ENCODE assay signal across 10 cellular contexts in genomic region chr12:666766-667308, GRCh38. TPM values are rescaled to one million over a fixed set of nuclear protein-coding genes. Genes with fewer than 3 reads are reported as not detected.
DNase-seq lines count a peak whose midpoint lies in the region; ATAC-seq and TF ChIP-seq lines count a peak whose summit lies in the region.
"Had no signal": no experiment of that assay in that cellular context is flagged by ENCODE, and none has a peak within 500 bp of the region (broad histone marks: within the 10 kb centered on the region; RNA-seq: fewer than 3 reads in every experiment).

No MANE protein-coding gene starts in this region.

- H3K23ac ChIP-seq in IMR-90 (ENCODE audit: low read depth, low read length), result no peak overlapping the region

- H3K9me3 ChIP-seq in IMR-90 (ENCODE audit: control insufficient read depth, insufficient read depth, low read length), result no peaks in the 10 kb centered on the region

- in situ Hi-C loops in IMR-90 (cut with MboI; ENCODE audit: low sequenced_read_pairs), result no loop called here

- no peaks in the 10 kb centered on the region for H3K79me1 ChIP-seq in IMR-90 (ENCODE audit: low read depth in 1 of 2, low read length in 2 of 2)

- peak overlapping the region; percentile 9 for H3K4me3 Mint-ChIP-seq in activated T-helper 2 cell treated with anti-CD3 and anti-CD28 coated beads, Interferon-gamma antibody, Interleukin-2, Interleukin-4, amounts not matched to agents 10 μg/mL and 5 μg/mL and 100 μg/mL, durations not matched to agents 14 hours and 24 hours and 36 hours (ENCODE audit: low read depth)
- peak overlapping the region; percentile 74 for H3K4me3 Mint-ChIP-seq in natural killer cell treated with Interleukin-12 subunit alpha and Interleukin-12 subunit beta and Interleukin-15 and Interleukin-18, amount 100 ng/mL, for 72 hours

- no peak for TF ChIP-seq RAD21 in IMR-90 (IDR thresholded peaks at IDR 0.05; ENCODE audit: low read length)

- no peaks in the 10 kb centered on the region for H3K36me3 ChIP-seq in IMR-90 (ENCODE audit: control insufficient read depth, insufficient read depth, low read length)

- peaks cover 5% of the 10 kb centered on the region for H3K27me3 Mint-ChIP-seq in activated T-helper 2 cell treated with anti-CD3 and anti-CD28 coated beads, Interferon-gamma antibody, Interleukin-2, Interleukin-4, amounts not matched to agents 10 μg/mL and 5 μg/mL and 100 μg/mL, durations not matched to agents 14 hours and 24 hours and 36 hours (ENCODE audit: low read depth)
- H3K27me3 Mint-ChIP-seq in natural killer cell treated with Interleukin-12 subunit alpha and Interleukin-12 subunit beta and Interleukin-15 and Interleukin-18, amount 100 ng/mL, for 72 hours, result peaks cover 2 to 7% of the 10 kb centered on the region in 2 donors

- H2AK9ac ChIP-seq in IMR-90 (replicated peaks; ENCODE audit: low read depth, low read length, poor library complexity), result no peak overlapping the region

- no peak overlapping the region for H2BK120ac ChIP-seq in IMR-90 (ENCODE audit: low read depth, low read length)

- H3K56ac ChIP-seq in IMR-90 (ENCODE audit: extremely low read depth, insufficient read depth, low read length), result no peak overlapping the region

- H3K36me3 Mint-ChIP-seq in activated T-helper 2 cell treated with anti-CD3 and anti-CD28 coated beads, Interferon-gamma antibody, Interleukin-2, Interleukin-4, amounts not matched to agents 10 μg/mL and 5 μg/mL and 100 μg/mL, durations not matched to agents 14 hours and 24 hours and 36 hours (ENCODE audit: low read depth), result no peaks in the 10 kb centered on the region
- no peaks in the 10 kb centered on the region for H3K36me3 Mint-ChIP-seq in natural killer cell treated with Interleukin-12 subunit alpha and Interleukin-12 subunit beta and Interleukin-15 and Interleukin-18, amount 100 ng/mL, for 72 hours

- no peak for TF ChIP-seq POLR2A in IMR-90 (IDR thresholded peaks at IDR 0.05; ENCODE audit: low read depth, low read length)

- no peak overlapping the region for H3K14ac ChIP-seq in IMR-90 (replicated peaks; ENCODE audit: low read depth, low read length)

- H3K4me2 ChIP-seq in IMR-90 (ENCODE audit: low read depth, low read length), result no peak overlapping the region

- no peak overlapping the region for H3K4me3 ChIP-seq in IMR-90 (ENCODE audit: insufficient read depth, low read depth, low read length)

- ATAC-seq in IMR-90 (ENCODE audit: low read depth), result no peak; the same call in 1 of the 2 replicates
- ATAC-seq in natural killer cell treated with Interleukin-12 subunit alpha and Interleukin-12 subunit beta and Interleukin-15 and Interleukin-18, amount 100 ng/mL, for 72 hours, result peak in 1 of 2 donors; percentile 63

- 73% methylated on average over 4 of the region's 7 CpGs; no CpG with 5 or more reads in 1 of the 2 experiments for WGBS in IMR-90 (ENCODE audit: extremely low coverage in 2 of 2, insufficient read length in 1 of 2), 2 experiments

- no peaks in the 10 kb centered on the region for H3K4me1 ChIP-seq in IMR-90 (ENCODE audit: control insufficient read depth, insufficient read depth, low read length)
- H3K4me1 ChIP-seq: parathyroid adenoma had no signal

- H3K27me3 ChIP-seq in IMR-90 (ENCODE audit: control insufficient read depth, insufficient read depth, low read length), result peaks cover 24% of the 10 kb centered on the region

- no peaks in the 10 kb centered on the region for H4K20me1 ChIP-seq in IMR-90 (ENCODE audit: insufficient read depth, low read length)

- dilution Hi-C loops in IMR-90 (cut with HindIII; ENCODE audit: low sequenced_read_pairs, unreplicated experiment), result no loop called here

- no peak overlapping the region for H2AK5ac ChIP-seq in IMR-90 (ENCODE audit: low read depth, low read length)

- H3K9me3 Mint-ChIP-seq in activated T-helper 2 cell treated with anti-CD3 and anti-CD28 coated beads, Interferon-gamma antibody, Interleukin-2, Interleukin-4, amounts not matched to agents 10 μg/mL and 5 μg/mL and 100 μg/mL, durations not matched to agents 14 hours and 24 hours and 36 hours, result no peaks in the 10 kb centered on the region
- no peaks in the 10 kb centered on the region for H3K9me3 Mint-ChIP-seq in natural killer cell treated with Interleukin-12 subunit alpha and Interleukin-12 subunit beta and Interleukin-15 and Interleukin-18, amount 100 ng/mL, for 72 hours

- H3K4ac ChIP-seq in IMR-90 (ENCODE audit: low read depth, low read length), result no peak overlapping the region

- CTCF ChIA-PET in IMR-90 (lab: Yijun Ruan, JAX), result no interaction called here

- no peak overlapping the region for H3K9ac ChIP-seq in IMR-90 (ENCODE audit: low read depth, low read length)
- H3K9ac ChIP-seq: parathyroid adenoma had no signal

- no peak overlapping the region for H2BK5ac ChIP-seq in IMR-90 (ENCODE audit: low read depth, low read length, poor library complexity, severe bottlenecking)

- peak overlapping the region; percentile 89 for H3K27ac Mint-ChIP-seq in activated T-helper 2 cell treated with anti-CD3 and anti-CD28 coated beads, Interferon-gamma antibody, Interleukin-2, Interleukin-4, amounts not matched to agents 10 μg/mL and 5 μg/mL and 100 μg/mL, durations not matched to agents 14 hours and 24 hours and 36 hours
- H3K27ac Mint-ChIP-seq in natural killer cell treated with Interleukin-12 subunit alpha and Interleukin-12 subunit beta and Interleukin-15 and Interleukin-18, amount 100 ng/mL, for 72 hours, result peak overlapping the region; percentile 85 to 87

- no peak overlapping the region for H4K5ac ChIP-seq in IMR-90 (ENCODE audit: low read depth, low read length)

- H2AFZ ChIP-seq in IMR-90 (replicated peaks; ENCODE audit: low read length, poor library complexity), result no peak overlapping the region
- H2AFZ ChIP-seq: parathyroid adenoma had no signal

- H3K27ac ChIP-seq in IMR-90 (ENCODE audit: insufficient read depth, low read length), result no peak overlapping the region
- H3K27ac ChIP-seq: parathyroid adenoma had no signal

- intact Hi-C loops in IMR-90 (cut with micrococcal nuclease), result loop anchor here (10.0 kb wide), 1 partner anchor 58 kb away; no protein-coding TSS in a partner anchor
- intact Hi-C loops in activated T-helper 2 cell treated with anti-CD3 and anti-CD28 coated beads, Interferon-gamma antibody, Interleukin-2, Interleukin-4, amounts not matched to agents 10 μg/mL and 5 μg/mL and 100 μg/mL, durations not matched to agents 14 hours and 24 hours and 36 hours (cut with micrococcal nuclease), result loop anchor here (2.0 kb wide), 2 partner anchors 24 to 92 kb away; no protein-coding TSS in a partner anchor

- POLR2A ChIA-PET in IMR-90 (lab: Charles Lee; ENCODE audit: unreplicated experiment), result no interaction called here

- H3K9me1 ChIP-seq in IMR-90 (ENCODE audit: insufficient read depth, low read length), result no peaks in the 10 kb centered on the region

- no peak overlapping the region for H4K8ac ChIP-seq in IMR-90 (ENCODE audit: low read depth in 2 of 2, low read length in 2 of 2)

- no peak overlapping the region for H2BK15ac ChIP-seq in IMR-90 (ENCODE audit: low read depth, low read length)

- H2BK20ac ChIP-seq in IMR-90 (ENCODE audit: low read depth, low read length), result no peak overlapping the region

- H4K91ac ChIP-seq in IMR-90 (ENCODE audit: insufficient read depth, low read depth, low read length), result no peak overlapping the region

- DNase-seq in NCI-H748 (lab: John Stamatoyannopoulos, UW; ENCODE audit: unreplicated experiment) (peak; percentile 2), NCI-H748 treated with DMSO at 0.1 percent for 48 hours (lab: John Stamatoyannopoulos, UW) (no peak), IMR-90 (peak; percentile 40), NCI-H82 (lab: John Stamatoyannopoulos, UW) (no peak), 8988T (no peak), NCI-H2107 treated with DMSO at 0.1 percent for 48 hours (lab: John Stamatoyannopoulos, UW; ENCODE audit: unreplicated experiment) (no peak)
- DNase-seq in activated T-helper 2 cell treated with anti-CD3 and anti-CD28 coated beads, Interferon-gamma antibody, Interleukin-2, Interleukin-4, amounts not matched to agents 10 μg/mL and 5 μg/mL and 100 μg/mL, durations not matched to agents 14 hours and 24 hours and 36 hours (ENCODE audit: low spot score), result no peak
- DNase-seq in natural killer cell treated with Interleukin-12 subunit alpha and Interleukin-12 subunit beta and Interleukin-15 and Interleukin-18, amount 100 ng/mL, for 72 hours (ENCODE audit: low spot score), result no peak
- DNase-seq: aorta had no signal

- H3K4me1 Mint-ChIP-seq in activated T-helper 2 cell treated with anti-CD3 and anti-CD28 coated beads, Interferon-gamma antibody, Interleukin-2, Interleukin-4, amounts not matched to agents 10 μg/mL and 5 μg/mL and 100 μg/mL, durations not matched to agents 14 hours and 24 hours and 36 hours (ENCODE audit: low read depth), result peaks cover 57% of the 10 kb centered on the region
- peaks cover 39 to 44% of the 10 kb centered on the region in 2 donors for H3K4me1 Mint-ChIP-seq in natural killer cell treated with Interleukin-12 subunit alpha and Interleukin-12 subunit beta and Interleukin-15 and Interleukin-18, amount 100 ng/mL, for 72 hours (ENCODE audit: low read depth in 2 of 2)

- BruUV-seq in IMR-90 (replicated peaks; lab: Mats Ljungman, UMichigan), result no TSS peak

- no peak overlapping the region for H3K18ac ChIP-seq in IMR-90 (ENCODE audit: low read depth, low read length)

- TF ChIP-seq CTCF in IMR-90 (conservative IDR thresholded peaks at IDR 0.05; ENCODE audit: low read depth, low read length), result no peak

TF ChIP-seq in IMR-90, 13 proteins besides CTCF, POLR2A, EP300 and RAD21:
- TF ChIP-seq FOS (IDR thresholded peaks at IDR 0.05; ENCODE audit: low read depth, low read length), result 0 out of 2 replicates have a peak, but pooled peaks have one; percentile 12
- no peak for TF ChIP-seq CHD1 (IDR thresholded peaks at IDR 0.05; ENCODE audit: low read depth, low read length)

RNA-seq across cellular contexts. Expression of gene NINJ2, which starts 3.6 kb away (rescaled TPM):
- total RNA-seq in IMR-90 (2012; rRNA removed), result not detected in 2 replicates
- polyA plus RNA-seq in IMR-90 (2012; rRNA removed), result not detected in 2 replicates
- not detected in 2 replicates for polyA plus RNA-seq in IMR-90 (2012; cell fraction: cytosol; rRNA removed)
- polyA plus RNA-seq in IMR-90 (2012; cell fraction: nucleus; rRNA removed; ENCODE audit: low replicate concordance), result not detected in 2 replicates
- 3.1 and 4.6 TPM in 2 replicates for total RNA-seq in activated T-helper 2 cell treated with anti-CD3 and anti-CD28 coated beads, Interferon-gamma antibody, Interleukin-2, Interleukin-4, amounts not matched to agents 10 μg/mL and 5 μg/mL and 100 μg/mL, durations not matched to agents 14 hours and 24 hours and 36 hours
- total RNA-seq in natural killer cell treated with Interleukin-12 subunit alpha and Interleukin-12 subunit beta and Interleukin-15 and Interleukin-18, amount 100 ng/mL, for 72 hours, result 10 to 100 TPM in 1 of 2 donors, 1 to 10 TPM in 1; 8.6 to 15.3 TPM

Comparison
In these comparisons a context has a peak if more than half of its experiments do, and no peak if none do; other contexts are left out.
1. DNase-seq: peak in NCI-H748 (single experiment) and IMR-90 (single experiment); none in NCI-H748 treated with DMSO at 0.1 percent for 48 hours (single experiment), activated T-helper 2 cell treated with anti-CD3 and anti-CD28 coated beads, Interferon-gamma antibody, Interleukin-2, Interleukin-4, amounts not matched to agents 10 μg/mL and 5 μg/mL and 100 μg/mL, durations not matched to agents 14 hours and 24 hours and 36 hours (single experiment), natural killer cell treated with Interleukin-12 subunit alpha and Interleukin-12 subunit beta and Interleukin-15 and Interleukin-18, amount 100 ng/mL, for 72 hours (single experiment), NCI-H82 (single experiment), 8988T (single experiment) and NCI-H2107 treated with DMSO at 0.1 percent for 48 hours (single experiment).